Comparison of ENCODE assay signal across 10 cellular contexts in the genomic region with DNA sequence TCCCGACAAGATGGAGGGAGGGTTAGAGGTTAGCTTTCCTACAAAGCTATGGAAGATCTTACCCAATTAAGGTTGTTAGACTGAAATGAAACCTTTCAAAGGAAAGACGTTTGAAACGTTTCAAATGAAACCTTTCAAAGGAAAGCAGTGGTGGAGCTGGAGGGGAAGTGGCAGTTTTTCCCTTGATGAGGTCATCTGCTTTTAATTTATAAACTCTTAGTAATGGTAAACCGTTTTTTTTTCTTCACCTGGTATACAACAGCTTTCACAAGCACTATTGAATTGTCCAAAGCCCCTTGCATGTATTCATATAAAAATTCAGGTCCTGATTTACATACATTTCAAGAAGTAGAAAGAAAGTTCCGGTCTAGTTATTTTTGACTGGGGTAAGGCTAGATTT. TPM values are rescaled to one million over a fixed set of nuclear protein-coding genes. Genes with fewer than 3 reads are reported as not detected.
DNase-seq lines count a peak whose midpoint lies in the region; ATAC-seq and TF ChIP-seq lines count a peak whose summit lies in the region.
"Had no signal": no experiment of that assay in that cellular context is flagged by ENCODE, and none has a peak within 500 bp of the region (broad histone marks: within the 10 kb centered on the region; RNA-seq: fewer than 3 reads in every experiment).

No MANE protein-coding gene starts in this region.

- TF ChIP-seq CTCF in lower lobe of right lung (IDR thresholded peaks at IDR 0.05) = no peak

- CTCF ChIA-PET in activated naive CD4-positive, alpha-beta T cell treated with anti-CD3 and anti-CD28 coated beads, Interleukin-2, amount 10 ng/mL, durations not matched to agents 7 days and 5 days (lab: Charles Lee) = no interaction called here
- CTCF ChIA-PET in activated CD4-positive, alpha-beta memory T cell treated with anti-CD3 and anti-CD28 coated beads for 36 hours (lab: Charles Lee) = interaction anchor here (0.8 kb wide), 1 partner anchor 70 kb away, joined by 4 read pairs; no protein-coding TSS in a partner anchor

- H3K27me3 Mint-ChIP-seq in activated naive CD4-positive, alpha-beta T cell treated with anti-CD3 and anti-CD28 coated beads, Interleukin-2, amount 10 ng/mL, durations not matched to agents 7 days and 5 days = no peaks in the 10 kb centered on the region
- H3K27me3 Mint-ChIP-seq in IgD-negative memory B cell = no peaks in the 10 kb centered on the region
- no peaks in the 10 kb centered on the region for H3K27me3 Mint-ChIP-seq in activated CD4-positive, alpha-beta memory T cell treated with anti-CD3 and anti-CD28 coated beads for 36 hours
- H3K27me3 Mint-ChIP-seq in stimulated activated memory B cell treated with anti-CD40 and anti-IgM and Interleukin-4, amounts not matched to agents 10 μg/mL and 1 μg/mL and 100 μg/mL, for 72 hours = no peaks in the 10 kb centered on the region

- H3K27me3 ChIP-seq in lower lobe of right lung (ENCODE audit: low read depth) = peaks cover 14% of the 10 kb centered on the region

- H3K9me3 ChIP-seq in lower lobe of right lung = no peaks in the 10 kb centered on the region

- H3K27ac ChIP-seq in lower lobe of right lung = no peak overlapping the region

- peaks cover 18% of the 10 kb centered on the region for H3K36me3 Mint-ChIP-seq in activated naive CD4-positive, alpha-beta T cell treated with anti-CD3 and anti-CD28 coated beads, Interleukin-2, amount 10 ng/mL, durations not matched to agents 7 days and 5 days
- H3K36me3 Mint-ChIP-seq in IgD-negative memory B cell = peaks cover 2% of the 10 kb centered on the region
- H3K36me3 Mint-ChIP-seq in activated CD4-positive, alpha-beta memory T cell treated with anti-CD3 and anti-CD28 coated beads for 36 hours = peaks cover 22% of the 10 kb centered on the region
- H3K36me3 Mint-ChIP-seq in stimulated activated memory B cell treated with anti-CD40 and anti-IgM and Interleukin-4, amounts not matched to agents 10 μg/mL and 1 μg/mL and 100 μg/mL, for 72 hours = peaks cover 18% of the 10 kb centered on the region

- H3K4me3 Mint-ChIP-seq in activated naive CD4-positive, alpha-beta T cell treated with anti-CD3 and anti-CD28 coated beads, Interleukin-2, amount 10 ng/mL, durations not matched to agents 7 days and 5 days = peak overlapping the region; percentile 29
- H3K4me3 Mint-ChIP-seq in IgD-negative memory B cell = peak overlapping the region; percentile 55 to 87 (median 70)
- peak overlapping the region; percentile 3 for H3K4me3 Mint-ChIP-seq in activated CD4-positive, alpha-beta memory T cell treated with anti-CD3 and anti-CD28 coated beads for 36 hours
- H3K4me3 Mint-ChIP-seq in stimulated activated memory B cell treated with anti-CD40 and anti-IgM and Interleukin-4, amounts not matched to agents 10 μg/mL and 1 μg/mL and 100 μg/mL, for 72 hours = peak overlapping the region; percentile 52

- H3K4me1 ChIP-seq in lower lobe of right lung = peaks cover 13% of the 10 kb centered on the region

- H3K4me1 Mint-ChIP-seq in activated naive CD4-positive, alpha-beta T cell treated with anti-CD3 and anti-CD28 coated beads, Interleukin-2, amount 10 ng/mL, durations not matched to agents 7 days and 5 days = peaks cover 62% of the 10 kb centered on the region
- H3K4me1 Mint-ChIP-seq in IgD-negative memory B cell = peaks cover 51 to 60% (median 56%) of the 10 kb centered on the region in 3 donors
- peaks cover 64% of the 10 kb centered on the region for H3K4me1 Mint-ChIP-seq in activated CD4-positive, alpha-beta memory T cell treated with anti-CD3 and anti-CD28 coated beads for 36 hours (ENCODE audit: low read depth)
- H3K4me1 Mint-ChIP-seq in stimulated activated memory B cell treated with anti-CD40 and anti-IgM and Interleukin-4, amounts not matched to agents 10 μg/mL and 1 μg/mL and 100 μg/mL, for 72 hours = peaks cover 71% of the 10 kb centered on the region

- no peak for DNase-seq in activated naive CD4-positive, alpha-beta T cell treated with anti-CD3 and anti-CD28 coated beads, Interleukin-2, amount 10 ng/mL, durations not matched to agents 7 days and 5 days
- DNase-seq in activated naive CD4-positive, alpha-beta T cell treated with Interleukin-2 at 50 U/mL for 16 hours = no peak
- DNase-seq in activated CD4-positive, alpha-beta memory T cell treated with anti-CD3 and anti-CD28 coated beads for 36 hours = peak; percentile 34
- DNase-seq in lower lobe of right lung = no peak
- no peak for DNase-seq in mesenteric fat pad (ENCODE audit: low spot score)
- DNase-seq in NCI-H2227 (lab: John Stamatoyannopoulos, UW; ENCODE audit: unreplicated experiment) = no peak
- DNase-seq: activated CD4-positive, alpha-beta T cell treated with anti-CD3 and anti-CD28 coated beads for 48 hours; nucleus accumbens had no signal

- intact Hi-C loops in activated CD4-positive, alpha-beta memory T cell treated with anti-CD3 and anti-CD28 coated beads for 36 hours (cut with micrococcal nuclease) = loop anchor here (1.0 to 10.0 kb wide), 2 partner anchors 20 to 1232 kb away; partner anchors contain the start of gene MALT1
- intact Hi-C loops in lower lobe of right lung (cut with DNase I) = no loop called here

- ATAC-seq in stimulated activated memory B cell treated with anti-CD40 and anti-IgM and Interleukin-4, amounts not matched to agents 10 μg/mL and 1 μg/mL and 100 μg/mL, for 72 hours = no peak
- no peak for ATAC-seq in lower lobe of right lung

- H3K4me3 ChIP-seq in lower lobe of right lung = no peak overlapping the region

- no peaks in the 10 kb centered on the region for H3K36me3 ChIP-seq in lower lobe of right lung

- peak overlapping the region; percentile 47 for H3K27ac Mint-ChIP-seq in activated naive CD4-positive, alpha-beta T cell treated with anti-CD3 and anti-CD28 coated beads, Interleukin-2, amount 10 ng/mL, durations not matched to agents 7 days and 5 days
- peak overlapping the region; percentile 68 to 96 (median 88) for H3K27ac Mint-ChIP-seq in IgD-negative memory B cell
- H3K27ac Mint-ChIP-seq in activated CD4-positive, alpha-beta memory T cell treated with anti-CD3 and anti-CD28 coated beads for 36 hours = peak overlapping the region; percentile 76
- peak overlapping the region; percentile 91 for H3K27ac Mint-ChIP-seq in stimulated activated memory B cell treated with anti-CD40 and anti-IgM and Interleukin-4, amounts not matched to agents 10 μg/mL and 1 μg/mL and 100 μg/mL, for 72 hours

- H3K9me3 Mint-ChIP-seq in activated naive CD4-positive, alpha-beta T cell treated with anti-CD3 and anti-CD28 coated beads, Interleukin-2, amount 10 ng/mL, durations not matched to agents 7 days and 5 days = no peaks in the 10 kb centered on the region
- H3K9me3 Mint-ChIP-seq in IgD-negative memory B cell = no peaks in the 10 kb centered on the region
- H3K9me3 Mint-ChIP-seq in activated CD4-positive, alpha-beta memory T cell treated with anti-CD3 and anti-CD28 coated beads for 36 hours = no peaks in the 10 kb centered on the region
- no peaks in the 10 kb centered on the region for H3K9me3 Mint-ChIP-seq in stimulated activated memory B cell treated with anti-CD40 and anti-IgM and Interleukin-4, amounts not matched to agents 10 μg/mL and 1 μg/mL and 100 μg/mL, for 72 hours

- POLR2A ChIA-PET in activated CD4-positive, alpha-beta memory T cell treated with anti-CD3 and anti-CD28 coated beads for 36 hours (lab: Charles Lee) = interaction anchor here (0.9 to 1.2 kb wide), 3 partner anchors 8 to 43 kb away, joined by 3 to 5 read pairs (median 4); no protein-coding TSS in a partner anchor

RNA-seq across cellular contexts. Expression of gene PMAIP1, which starts 7.4 kb away (rescaled TPM):
- polyA plus RNA-seq in IgD-negative memory B cell = 89.4 TPM
- total RNA-seq in activated CD4-positive, alpha-beta memory T cell treated with anti-CD3 and anti-CD28 coated beads for 36 hours = 100 to 1,000 TPM in 1 of 2 experiments, 10 to 100 TPM in 1; 97.6 to 104 TPM
- total RNA-seq in lower lobe of right lung (1.6 TPM), mesenteric fat pad (0.87 TPM)

Comparison
In these comparisons a context has a peak if more than half of its experiments do, and no peak if none do; other contexts are left out.
1. H3K4me3 Mint-ChIP-seq: peak in every context shown above with its lines; median percentile 70 in IgD-negative memory B cell; 52 in stimulated activated memory B cell treated with anti-CD40 and anti-IgM and Interleukin-4, amounts not matched to agents 10 μg/mL and 1 μg/mL and 100 μg/mL, for 72 hours; 29 in activated naive CD4-positive, alpha-beta T cell treated with anti-CD3 and anti-CD28 coated beads, Interleukin-2, amount 10 ng/mL, durations not matched to agents 7 days and 5 days; 3 in activated CD4-positive, alpha-beta memory T cell treated with anti-CD3 and anti-CD28 coated beads for 36 hours.
2. RNA of gene PMAIP1, which starts 7.4 kb away (total RNA-seq): 97.6 to 104 TPM in activated CD4-positive, alpha-beta memory T cell treated with anti-CD3 and anti-CD28 coated beads for 36 hours; 1.6 TPM in lower lobe of right lung (single experiment) and 0.87 TPM in mesenteric fat pad (single experiment); every median in the first group is over 10 times any median in the second.
3. Peak in every context shown above with its lines, with median percentiles within 50 percentile points of each other: H3K27ac Mint-ChIP-seq.